In the genomic region with DNA sequence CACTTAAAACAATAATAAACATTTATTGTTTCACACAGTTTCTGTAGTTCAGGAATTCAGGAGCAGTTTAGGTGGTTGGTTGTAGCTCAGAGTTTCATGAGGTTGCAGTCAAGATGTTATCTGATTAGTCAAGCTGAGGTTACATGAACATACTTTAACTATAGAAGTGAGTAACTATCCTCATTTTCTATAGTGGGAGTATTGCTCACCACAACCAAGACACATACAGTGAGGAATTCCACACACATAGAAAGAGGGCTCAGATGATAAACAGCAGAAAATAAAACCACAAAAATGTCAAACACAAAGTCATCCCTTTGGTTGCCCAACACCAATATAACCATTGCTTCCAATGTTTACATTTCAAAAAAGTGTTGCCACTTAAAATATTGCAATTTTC, we compare ENCODE assay signal across 18 cellular contexts. TPM values are rescaled to one million over a fixed set of nuclear protein-coding genes. Genes with fewer than 3 reads are reported as not detected.
DNase-seq lines count a peak whose midpoint lies in the region; ATAC-seq and FAIRE-seq lines count a peak whose summit lies in the region.
"Had no signal": no experiment of that assay in that cellular context is flagged by ENCODE, and none has a peak within 500 bp of the region (broad histone marks: within the 10 kb centered on the region; RNA-seq: fewer than 3 reads in every experiment).

No MANE protein-coding gene starts in this region.

- FAIRE-seq in urothelium cell line (lab: Jason Lieb, UNC): no peak

- POLR2A ChIA-PET in CD8-positive, alpha-beta memory T cell (lab: Charles Lee): no interaction called here

- ATAC-seq in stimulated activated naive CD8-positive, alpha-beta T cell treated with anti-CD3 and anti-CD28 coated beads, Interleukin-15, Interleukin-2, amounts not matched to agents 100 U/mL and 50 U/mL, for 24 hours: peak; percentile 92
- ATAC-seq in stimulated activated naive CD8-positive, alpha-beta T cell treated with anti-CD3 and anti-CD28 coated beads, Interleukin-15, amount 100 ng/mL, for 72 hours: no peak
- ATAC-seq in GM18519 (IDR thresholded peaks at IDR 0.05; ENCODE audit: low FRiP score, unreplicated experiment): no peak

- no peak overlapping the region for H3K4me3 ChIP-seq in CD8-positive, alpha-beta memory T cell (ENCODE audit: low read length)
- H3K4me3 ChIP-seq: sigmoid colon, uterus had no signal

- peaks cover 0 to 8% of the 10 kb centered on the region in 2 donors for H3K9me3 Mint-ChIP-seq in stimulated activated naive CD8-positive, alpha-beta T cell treated with anti-CD3 and anti-CD28 coated beads, Interleukin-15, amount 100 ng/mL, for 72 hours
- peaks cover 23% of the 10 kb centered on the region for H3K9me3 Mint-ChIP-seq in T-helper 2 cell treated with Interferon-gamma antibody and Interleukin-4, amounts not matched to agents 5 μg/mL and 100 μg/mL, for 36 hours
- H3K9me3 Mint-ChIP-seq in CD8-positive, alpha-beta memory T cell: peaks cover 0 to 14% (median 12%) of the 10 kb centered on the region in 5 donors

- no peak overlapping the region for H3K27ac Mint-ChIP-seq in stimulated activated naive CD8-positive, alpha-beta T cell treated with anti-CD3 and anti-CD28 coated beads, Interleukin-15, amount 100 ng/mL, for 72 hours
- H3K27ac Mint-ChIP-seq in T-helper 2 cell treated with Interferon-gamma antibody and Interleukin-4, amounts not matched to agents 5 μg/mL and 100 μg/mL, for 36 hours: no peak overlapping the region
- no peak overlapping the region for H3K27ac Mint-ChIP-seq in CD8-positive, alpha-beta memory T cell
- H3K27ac Mint-ChIP-seq: activated T-cell treated with anti-CD3 and anti-CD28 coated beads, Interleukin-2, amount 50 U/mL, for 24 hours; immature natural killer cell; T-helper 1 cell treated with Interleukin-12 subunit alpha and Interleukin-12 subunit beta and Interleukin-4 antibody, amounts not matched to agents 30 μg/mL and 1 μg/mL, for 36 hours had no signal

- H3K4me3 Mint-ChIP-seq in stimulated activated naive CD8-positive, alpha-beta T cell treated with anti-CD3 and anti-CD28 coated beads, Interleukin-15, amount 100 ng/mL, for 72 hours: no peak overlapping the region
- H3K4me3 Mint-ChIP-seq in T-helper 2 cell treated with Interferon-gamma antibody and Interleukin-4, amounts not matched to agents 5 μg/mL and 100 μg/mL, for 36 hours: no peak overlapping the region
- no peak overlapping the region for H3K4me3 Mint-ChIP-seq in CD8-positive, alpha-beta memory T cell
- H3K4me3 Mint-ChIP-seq: activated T-cell treated with anti-CD3 and anti-CD28 coated beads, Interleukin-2, amount 50 U/mL, for 24 hours; immature natural killer cell; T-helper 1 cell treated with Interleukin-12 subunit alpha and Interleukin-12 subunit beta and Interleukin-4 antibody, amounts not matched to agents 30 μg/mL and 1 μg/mL, for 36 hours had no signal

- CTCF ChIA-PET in CD8-positive, alpha-beta memory T cell (lab: Charles Lee): no interaction called here

- DNase-seq in stimulated activated naive CD8-positive, alpha-beta T cell treated with anti-CD3 and anti-CD28 coated beads, Interleukin-15, Interleukin-2, amounts not matched to agents 100 U/mL and 50 U/mL, for 24 hours: no peak
- no peak for DNase-seq in stimulated activated naive CD8-positive, alpha-beta T cell treated with anti-CD3 and anti-CD28 coated beads, Interleukin-15, amount 100 ng/mL, for 72 hours
- DNase-seq in T-helper 2 cell treated with Interferon-gamma antibody and Interleukin-4, amounts not matched to agents 5 μg/mL and 100 μg/mL, for 36 hours (ENCODE audit: low spot score): peak; percentile 10
- DNase-seq in fibroblast of peridontal ligament (ENCODE audit: extremely low read depth) (peak; percentile 65), NCI-H1105 treated with DMSO at 0.1 percent for 48 hours (lab: John Stamatoyannopoulos, UW) (no peak), urothelium cell line (ENCODE audit: low spot score) (no peak)
- no peak for DNase-seq in CD8-positive, alpha-beta memory T cell
- DNase-seq: activated T-cell treated with anti-CD3 and anti-CD28 coated beads, Interleukin-2, amount 50 U/mL, for 24 hours; anterior cingulate cortex; immature natural killer cell; Kasumi-1; NCI-H510A; sigmoid colon; stimulated activated naive CD4-positive, alpha-beta T cell; uterus had no signal

- H3K36me3 Mint-ChIP-seq in T-helper 2 cell treated with Interferon-gamma antibody and Interleukin-4, amounts not matched to agents 5 μg/mL and 100 μg/mL, for 36 hours (ENCODE audit: low read depth): no peaks in the 10 kb centered on the region
- H3K36me3 Mint-ChIP-seq in CD8-positive, alpha-beta memory T cell: peaks cover 0 to 15% (median 0%) of the 10 kb centered on the region in 3 donors
- H3K36me3 Mint-ChIP-seq: immature natural killer cell had no signal

- no peaks in the 10 kb centered on the region for H3K27me3 Mint-ChIP-seq in stimulated activated naive CD8-positive, alpha-beta T cell treated with anti-CD3 and anti-CD28 coated beads, Interleukin-15, amount 100 ng/mL, for 72 hours
- peaks cover 9% of the 10 kb centered on the region for H3K27me3 Mint-ChIP-seq in T-helper 2 cell treated with Interferon-gamma antibody and Interleukin-4, amounts not matched to agents 5 μg/mL and 100 μg/mL, for 36 hours (ENCODE audit: low read depth)
- H3K27me3 Mint-ChIP-seq in CD8-positive, alpha-beta memory T cell: peaks cover 20 to 31% of the 10 kb centered on the region in 2 donors
- H3K27me3 Mint-ChIP-seq: activated T-cell treated with anti-CD3 and anti-CD28 coated beads, Interleukin-2, amount 50 U/mL, for 24 hours had no signal

- no peaks in the 10 kb centered on the region for H3K9me3 ChIP-seq in CD8-positive, alpha-beta memory T cell (ENCODE audit: low read length)
- H3K9me3 ChIP-seq: neutrophil had no signal

- H3K4me1 Mint-ChIP-seq in stimulated activated naive CD8-positive, alpha-beta T cell treated with anti-CD3 and anti-CD28 coated beads, Interleukin-15, amount 100 ng/mL, for 72 hours: peaks cover 7% of the 10 kb centered on the region
- H3K4me1 Mint-ChIP-seq in T-helper 2 cell treated with Interferon-gamma antibody and Interleukin-4, amounts not matched to agents 5 μg/mL and 100 μg/mL, for 36 hours (ENCODE audit: low read depth): peaks cover 4% of the 10 kb centered on the region
- no peaks in the 10 kb centered on the region for H3K4me1 Mint-ChIP-seq in CD8-positive, alpha-beta memory T cell
- H3K4me1 Mint-ChIP-seq: immature natural killer cell had no signal

- H3K4me1 ChIP-seq in CD8-positive, alpha-beta memory T cell (ENCODE audit: insufficient read depth, low read length): no peaks in the 10 kb centered on the region
- H3K4me1 ChIP-seq: sigmoid colon, uterus had no signal

- H3K27ac ChIP-seq in CD8-positive, alpha-beta memory T cell (ENCODE audit: low read depth, low read length): no peak overlapping the region
- H3K27ac ChIP-seq: neutrophil, sigmoid colon, uterus had no signal

- H3K36me3 ChIP-seq in CD8-positive, alpha-beta memory T cell (ENCODE audit: insufficient read depth, low read length): no peaks in the 10 kb centered on the region
- H3K36me3 ChIP-seq: neutrophil, sigmoid colon, uterus had no signal

- H3K27me3 ChIP-seq in CD8-positive, alpha-beta memory T cell (ENCODE audit: insufficient read depth, low read length, poor library complexity, severe bottlenecking): no peaks in the 10 kb centered on the region
- H3K27me3 ChIP-seq: neutrophil, sigmoid colon, uterus had no signal

RNA-seq across cellular contexts. Expression of gene SCN11A, which starts 13.6 kb away (rescaled TPM):
- under 1 TPM; 0.07 to 0.09 TPM for total RNA-seq in CD8-positive, alpha-beta memory T cell
- not detected for polyA plus RNA-seq in CD8-positive, alpha-beta memory T cell
- polyA plus RNA-seq: immature natural killer cell had no signal

RNA-seq across cellular contexts. Expression of gene WDR48, which starts 13.7 kb away (rescaled TPM):
- 10 to 100 TPM; 44.7 to 46.3 TPM for total RNA-seq in CD8-positive, alpha-beta memory T cell
- 44.7 TPM for polyA plus RNA-seq in CD8-positive, alpha-beta memory T cell

Comparison
In these comparisons a context has a peak if more than half of its experiments do, and no peak if none do; other contexts are left out.
1. DNase-seq: peak in T-helper 2 cell treated with Interferon-gamma antibody and Interleukin-4, amounts not matched to agents 5 μg/mL and 100 μg/mL, for 36 hours (single experiment) and fibroblast of peridontal ligament (single experiment); none in stimulated activated naive CD8-positive, alpha-beta T cell treated with anti-CD3 and anti-CD28 coated beads, Interleukin-15, Interleukin-2, amounts not matched to agents 100 U/mL and 50 U/mL, for 24 hours (single experiment), stimulated activated naive CD8-positive, alpha-beta T cell treated with anti-CD3 and anti-CD28 coated beads, Interleukin-15, amount 100 ng/mL, for 72 hours (0 of 2), NCI-H1105 treated with DMSO at 0.1 percent for 48 hours (single experiment), CD8-positive, alpha-beta memory T cell (0 of 5) and urothelium cell line (single experiment).